ENCODE assay signal across 1 cellular context in the genomic region with DNA sequence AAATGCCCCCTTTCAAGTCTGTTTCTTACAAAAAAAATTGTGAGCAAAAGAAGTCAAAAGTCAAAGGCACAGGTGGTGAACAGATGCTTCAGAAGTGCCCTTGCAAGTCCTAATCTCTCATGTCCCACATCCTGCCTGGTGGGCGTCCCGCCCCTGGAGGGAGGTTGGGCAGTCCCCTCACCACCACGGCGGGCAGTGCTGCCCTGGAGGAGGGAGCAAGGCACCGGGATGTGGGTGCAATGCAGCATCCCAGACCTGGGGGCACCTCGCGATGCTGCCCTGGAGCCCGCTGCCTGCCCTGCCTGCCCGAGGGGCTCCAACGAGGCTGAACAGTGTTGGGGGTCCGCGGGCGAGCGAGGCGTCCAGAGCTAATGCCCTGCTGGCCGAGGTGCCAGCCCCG.
TF ChIP-seq lines count a peak whose summit lies in the region.

No MANE protein-coding gene starts in this region.

TF ChIP-seq in GM23338, 12 proteins besides CTCF, POLR2A, EP300 and RAD21:
- TF ChIP-seq STAT1 (IDR thresholded peaks at IDR 0.05; ENCODE audit: unreplicated experiment) (no peak), NANOG (IDR thresholded peaks at IDR 0.05; ENCODE audit: borderline replicate concordance) (no peak), JUNB (IDR thresholded peaks at IDR 0.05; ENCODE audit: unreplicated experiment) (no peak), ZNF331 (CRISPR knock-in tag; IDR thresholded peaks at IDR 0.05; ENCODE audit: low read depth) (no peak), POLR2AphosphoS5 (IDR thresholded peaks at IDR 0.05; ENCODE audit: low read depth) (no peak), CREB1 (CRISPR knock-in tag; IDR thresholded peaks at IDR 0.05; ENCODE audit: low read depth) (no peak), ZNF114 (CRISPR knock-in tag; IDR thresholded peaks at IDR 0.05) (no peak), EZH2 (IDR thresholded peaks at IDR 0.05; ENCODE audit: low read depth, unreplicated experiment) (no peak), EZH2phosphoT487 (IDR thresholded peaks at IDR 0.05; ENCODE audit: unreplicated experiment) (no peak)
- TF ChIP-seq, protein P1, sequence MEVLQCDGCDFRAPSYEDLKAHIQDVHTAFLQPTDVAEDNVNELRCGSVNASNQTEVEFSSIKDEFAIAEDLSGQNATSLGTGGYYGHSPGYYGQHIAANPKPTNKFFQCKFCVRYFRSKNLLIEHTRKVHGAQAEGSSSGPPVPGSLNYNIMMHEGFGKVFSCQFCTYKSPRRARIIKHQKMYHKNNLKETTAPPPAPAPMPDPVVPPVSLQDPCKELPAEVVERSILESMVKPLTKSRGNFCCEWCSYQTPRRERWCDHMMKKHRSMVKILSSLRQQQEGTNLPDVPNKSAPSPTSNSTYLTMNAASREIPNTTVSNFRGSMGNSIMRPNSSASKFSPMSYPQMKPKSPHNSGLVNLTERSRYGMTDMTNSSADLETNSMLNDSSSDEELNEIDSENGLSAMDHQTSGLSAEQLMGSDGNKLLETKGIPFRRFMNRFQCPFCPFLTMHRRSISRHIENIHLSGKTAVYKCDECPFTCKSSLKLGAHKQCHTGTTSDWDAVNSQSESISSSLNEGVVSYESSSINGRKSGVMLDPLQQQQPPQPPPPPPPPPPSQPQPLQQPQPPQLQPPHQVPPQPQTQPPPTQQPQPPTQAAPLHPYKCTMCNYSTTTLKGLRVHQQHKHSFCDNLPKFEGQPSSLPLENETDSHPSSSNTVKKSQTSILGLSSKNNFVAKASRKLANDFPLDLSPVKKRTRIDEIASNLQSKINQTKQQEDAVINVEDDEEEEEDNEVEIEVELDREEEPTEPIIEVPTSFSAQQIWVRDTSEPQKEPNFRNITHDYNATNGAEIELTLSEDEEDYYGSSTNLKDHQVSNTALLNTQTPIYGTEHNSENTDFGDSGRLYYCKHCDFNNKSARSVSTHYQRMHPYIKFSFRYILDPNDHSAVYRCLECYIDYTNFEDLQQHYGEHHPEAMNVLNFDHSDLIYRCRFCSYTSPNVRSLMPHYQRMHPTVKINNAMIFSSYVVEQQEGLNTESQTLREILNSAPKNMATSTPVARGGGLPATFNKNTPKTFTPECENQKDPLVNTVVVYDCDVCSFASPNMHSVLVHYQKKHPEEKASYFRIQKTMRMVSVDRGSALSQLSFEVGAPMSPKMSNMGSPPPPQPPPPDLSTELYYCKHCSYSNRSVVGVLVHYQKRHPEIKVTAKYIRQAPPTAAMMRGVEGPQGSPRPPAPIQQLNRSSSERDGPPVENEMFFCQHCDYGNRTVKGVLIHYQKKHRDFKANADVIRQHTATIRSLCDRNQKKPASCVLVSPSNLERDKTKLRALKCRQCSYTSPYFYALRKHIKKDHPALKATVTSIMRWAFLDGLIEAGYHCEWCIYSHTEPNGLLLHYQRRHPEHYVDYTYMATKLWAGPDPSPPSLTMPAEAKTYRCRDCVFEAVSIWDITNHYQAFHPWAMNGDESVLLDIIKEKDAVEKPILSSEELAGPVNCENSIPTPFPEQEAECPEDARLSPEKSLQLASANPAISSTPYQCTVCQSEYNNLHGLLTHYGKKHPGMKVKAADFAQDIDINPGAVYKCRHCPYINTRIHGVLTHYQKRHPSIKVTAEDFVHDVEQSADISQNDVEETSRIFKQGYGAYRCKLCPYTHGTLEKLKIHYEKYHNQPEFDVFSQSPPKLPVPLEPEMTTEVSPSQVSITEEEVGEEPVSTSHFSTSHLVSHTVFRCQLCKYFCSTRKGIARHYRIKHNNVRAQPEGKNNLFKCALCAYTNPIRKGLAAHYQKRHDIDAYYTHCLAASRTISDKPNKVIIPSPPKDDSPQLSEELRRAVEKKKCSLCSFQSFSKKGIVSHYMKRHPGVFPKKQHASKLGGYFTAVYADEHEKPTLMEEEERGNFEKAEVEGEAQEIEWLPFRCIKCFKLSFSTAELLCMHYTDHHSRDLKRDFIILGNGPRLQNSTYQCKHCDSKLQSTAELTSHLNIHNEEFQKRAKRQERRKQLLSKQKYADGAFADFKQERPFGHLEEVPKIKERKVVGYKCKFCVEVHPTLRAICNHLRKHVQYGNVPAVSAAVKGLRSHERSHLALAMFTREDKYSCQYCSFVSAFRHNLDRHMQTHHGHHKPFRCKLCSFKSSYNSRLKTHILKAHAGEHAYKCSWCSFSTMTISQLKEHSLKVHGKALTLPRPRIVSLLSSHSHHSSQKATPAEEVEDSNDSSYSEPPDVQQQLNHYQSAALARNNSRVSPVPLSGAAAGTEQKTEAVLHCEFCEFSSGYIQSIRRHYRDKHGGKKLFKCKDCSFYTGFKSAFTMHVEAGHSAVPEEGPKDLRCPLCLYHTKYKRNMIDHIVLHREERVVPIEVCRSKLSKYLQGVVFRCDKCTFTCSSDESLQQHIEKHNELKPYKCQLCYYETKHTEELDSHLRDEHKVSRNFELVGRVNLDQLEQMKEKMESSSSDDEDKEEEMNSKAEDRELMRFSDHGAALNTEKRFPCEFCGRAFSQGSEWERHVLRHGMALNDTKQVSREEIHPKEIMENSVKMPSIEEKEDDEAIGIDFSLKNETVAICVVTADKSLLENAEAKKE (CRISPR knock-in tag; IDR thresholded peaks at IDR 0.05): no peak
- TF ChIP-seq, protein P2, sequence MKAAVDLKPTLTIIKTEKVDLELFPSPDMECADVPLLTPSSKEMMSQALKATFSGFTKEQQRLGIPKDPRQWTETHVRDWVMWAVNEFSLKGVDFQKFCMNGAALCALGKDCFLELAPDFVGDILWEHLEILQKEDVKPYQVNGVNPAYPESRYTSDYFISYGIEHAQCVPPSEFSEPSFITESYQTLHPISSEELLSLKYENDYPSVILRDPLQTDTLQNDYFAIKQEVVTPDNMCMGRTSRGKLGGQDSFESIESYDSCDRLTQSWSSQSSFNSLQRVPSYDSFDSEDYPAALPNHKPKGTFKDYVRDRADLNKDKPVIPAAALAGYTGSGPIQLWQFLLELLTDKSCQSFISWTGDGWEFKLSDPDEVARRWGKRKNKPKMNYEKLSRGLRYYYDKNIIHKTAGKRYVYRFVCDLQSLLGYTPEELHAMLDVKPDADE (IDR thresholded peaks at IDR 0.05): no peak
- TF ChIP-seq, protein P3, sequence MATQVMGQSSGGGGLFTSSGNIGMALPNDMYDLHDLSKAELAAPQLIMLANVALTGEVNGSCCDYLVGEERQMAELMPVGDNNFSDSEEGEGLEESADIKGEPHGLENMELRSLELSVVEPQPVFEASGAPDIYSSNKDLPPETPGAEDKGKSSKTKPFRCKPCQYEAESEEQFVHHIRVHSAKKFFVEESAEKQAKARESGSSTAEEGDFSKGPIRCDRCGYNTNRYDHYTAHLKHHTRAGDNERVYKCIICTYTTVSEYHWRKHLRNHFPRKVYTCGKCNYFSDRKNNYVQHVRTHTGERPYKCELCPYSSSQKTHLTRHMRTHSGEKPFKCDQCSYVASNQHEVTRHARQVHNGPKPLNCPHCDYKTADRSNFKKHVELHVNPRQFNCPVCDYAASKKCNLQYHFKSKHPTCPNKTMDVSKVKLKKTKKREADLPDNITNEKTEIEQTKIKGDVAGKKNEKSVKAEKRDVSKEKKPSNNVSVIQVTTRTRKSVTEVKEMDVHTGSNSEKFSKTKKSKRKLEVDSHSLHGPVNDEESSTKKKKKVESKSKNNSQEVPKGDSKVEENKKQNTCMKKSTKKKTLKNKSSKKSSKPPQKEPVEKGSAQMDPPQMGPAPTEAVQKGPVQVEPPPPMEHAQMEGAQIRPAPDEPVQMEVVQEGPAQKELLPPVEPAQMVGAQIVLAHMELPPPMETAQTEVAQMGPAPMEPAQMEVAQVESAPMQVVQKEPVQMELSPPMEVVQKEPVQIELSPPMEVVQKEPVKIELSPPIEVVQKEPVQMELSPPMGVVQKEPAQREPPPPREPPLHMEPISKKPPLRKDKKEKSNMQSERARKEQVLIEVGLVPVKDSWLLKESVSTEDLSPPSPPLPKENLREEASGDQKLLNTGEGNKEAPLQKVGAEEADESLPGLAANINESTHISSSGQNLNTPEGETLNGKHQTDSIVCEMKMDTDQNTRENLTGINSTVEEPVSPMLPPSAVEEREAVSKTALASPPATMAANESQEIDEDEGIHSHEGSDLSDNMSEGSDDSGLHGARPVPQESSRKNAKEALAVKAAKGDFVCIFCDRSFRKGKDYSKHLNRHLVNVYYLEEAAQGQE (IDR thresholded peaks at IDR 0.05; ENCODE audit: unreplicated experiment): no peak
